ENCODE assay signal across 9 cellular contexts in genomic region chr11:93514712-93515111, GRCh38. TPM values are rescaled to one million over a fixed set of nuclear protein-coding genes. Genes with fewer than 3 reads are reported as not detected.
"Had no signal": no experiment of that assay in that cellular context is flagged by ENCODE, and none has a peak within 500 bp of the region (broad histone marks: within the 10 kb centered on the region; RNA-seq: fewer than 3 reads in every experiment).

No MANE protein-coding gene starts in this region.

- DNase-seq: GDM1, GF-D8 had no signal

- ATAC-seq: GM12878 had no signal

- H3K4me3 ChIP-seq: GM12878 had no signal

- FAIRE-seq: G401.6, GM12878, GM12891, GM12892, GM18507, GM19239 had no signal

RNA-seq across cellular contexts. Expression of gene SMCO4, which starts 28.5 kb away (rescaled TPM):
- total RNA-seq: G401 had no signal
